Comparison of ENCODE assay signal across 8 cellular contexts in the genomic region with DNA sequence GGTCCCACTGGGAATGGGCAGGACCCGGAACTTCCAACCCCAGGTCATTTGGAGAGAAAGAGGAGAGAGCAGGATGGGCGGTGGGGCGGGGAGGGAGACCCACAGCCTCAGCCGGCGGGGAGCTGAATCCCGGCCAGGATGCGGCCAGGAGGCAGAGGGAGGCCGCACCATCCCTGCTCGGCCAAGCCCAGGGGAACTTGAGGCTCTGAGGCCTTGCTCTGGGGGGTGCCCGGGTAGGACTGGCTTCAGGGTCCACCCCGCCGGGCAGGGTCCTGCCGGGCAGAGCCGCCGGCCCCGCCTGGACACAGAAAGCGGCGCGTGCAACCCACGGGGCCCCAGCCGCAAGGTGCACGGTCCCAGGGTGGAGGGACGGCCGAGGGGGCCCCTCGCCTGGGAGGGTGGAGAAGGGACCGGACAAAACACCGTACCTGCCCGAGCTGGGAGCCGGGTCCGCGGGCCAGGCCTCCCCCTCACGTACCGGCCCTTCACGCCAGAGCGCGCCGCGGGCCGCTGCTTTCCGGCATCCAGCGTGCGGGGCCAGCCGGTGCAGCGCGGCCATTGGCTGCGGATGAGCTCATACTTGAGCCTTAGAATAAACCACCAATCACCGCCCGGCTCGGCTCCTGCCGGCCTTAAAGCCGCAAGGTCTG. TPM values are rescaled to one million over a fixed set of nuclear protein-coding genes. Genes with fewer than 3 reads are reported as not detected.
DNase-seq lines count a peak whose midpoint lies in the region; ATAC-seq and TF ChIP-seq lines count a peak whose summit lies in the region.

A gene with protein sequence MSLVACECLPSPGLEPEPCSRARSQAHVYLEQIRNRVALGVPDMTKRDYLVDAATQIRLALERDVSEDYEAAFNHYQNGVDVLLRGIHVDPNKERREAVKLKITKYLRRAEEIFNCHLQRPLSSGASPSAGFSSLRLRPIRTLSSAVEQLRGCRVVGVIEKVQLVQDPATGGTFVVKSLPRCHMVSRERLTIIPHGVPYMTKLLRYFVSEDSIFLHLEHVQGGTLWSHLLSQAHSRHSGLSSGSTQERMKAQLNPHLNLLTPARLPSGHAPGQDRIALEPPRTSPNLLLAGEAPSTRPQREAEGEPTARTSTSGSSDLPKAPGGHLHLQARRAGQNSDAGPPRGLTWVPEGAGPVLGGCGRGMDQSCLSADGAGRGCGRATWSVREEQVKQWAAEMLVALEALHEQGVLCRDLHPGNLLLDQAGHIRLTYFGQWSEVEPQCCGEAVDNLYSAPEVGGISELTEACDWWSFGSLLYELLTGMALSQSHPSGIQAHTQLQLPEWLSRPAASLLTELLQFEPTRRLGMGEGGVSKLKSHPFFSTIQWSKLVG (minus strand): TSS at position 509 of the 650 bp plus-strand sequence. CDS start 1,719 bp downstream, outside the sequence.

- DNase-seq in AG09309 (ENCODE audit: low read depth) (no peak), GM19238 (ENCODE audit: insufficient read length, low spot score) (peak; percentile 88), NCI-H748 (lab: John Stamatoyannopoulos, UW; ENCODE audit: unreplicated experiment) (peak; percentile 92), lung (ENCODE audit: low spot score) (peak; percentile 77)
- peak; percentile 15 to 49 for DNase-seq in activated CD8-positive, alpha-beta memory T cell treated with anti-CD3 and anti-CD28 coated beads for 1 hour (ENCODE audit: extremely low read depth in 1 of 2, low read depth in 1 of 2)
- DNase-seq in effector memory CD4-positive, alpha-beta T cell = peak in 2 of 3 donors; percentile 47 to 56
- DNase-seq in stimulated activated CD4-positive, alpha-beta T cell treated with anti-CD3 and anti-CD28 coated beads, TNF-alpha, amount 100 ng/mL, for 24 hours (ENCODE audit: low read depth in 3 of 3) = peak; percentile 52 to 74 (median 61)

- H3K9me3 ChIP-seq in effector memory CD4-positive, alpha-beta T cell (ENCODE audit: control insufficient read depth, low read length) = no peaks in the 10 kb centered on the region
- H3K9me3 ChIP-seq in lung (ENCODE audit: control insufficient read depth in 2 of 2, insufficient read depth in 1 of 2, low read length in 1 of 2) = no peaks in the 10 kb centered on the region

- H3K27me3 ChIP-seq in effector memory CD4-positive, alpha-beta T cell (replicated peaks; ENCODE audit: control insufficient read depth, insufficient read depth, low read length, poor library complexity, severe bottlenecking) = no peaks in the 10 kb centered on the region
- H3K27me3 ChIP-seq in lung (ENCODE audit: control insufficient read depth, insufficient read depth) = no peaks in the 10 kb centered on the region

- H3K36me3 ChIP-seq in effector memory CD4-positive, alpha-beta T cell (ENCODE audit: control insufficient read depth, insufficient read depth, low read length) = no peaks in the 10 kb centered on the region
- H3K36me3 ChIP-seq in lung (ENCODE audit: control insufficient read depth in 2 of 2, insufficient read depth in 2 of 2, low read length in 2 of 2) = no peaks in the 10 kb centered on the region

- 8 to 10% methylated on average over 48 to 51 of the region's 51 CpGs for WGBS in lung, 2 donors

- H3K4me3 ChIP-seq in AG09309 (ENCODE audit: control insufficient read depth, low read depth, low read length) (peak within 1 kb of the TSS; percentile 41), lung (peak within 1 kb of the TSS; percentile 64)
- peak within 1 kb of the TSS; percentile 56 for H3K4me3 ChIP-seq in effector memory CD4-positive, alpha-beta T cell (ENCODE audit: insufficient read depth, low read depth, low read length, poor library complexity, severe bottlenecking)

- peak; percentile 86 for ATAC-seq in HG03460 (IDR thresholded peaks at IDR 0.05; ENCODE audit: unreplicated experiment)
- ATAC-seq in lung (ENCODE audit: insufficient read depth, low FRiP score) = peak; percentile 92

- no peaks in the 10 kb centered on the region for H3K4me1 ChIP-seq in effector memory CD4-positive, alpha-beta T cell (ENCODE audit: control insufficient read depth, insufficient read depth, low read length, poor library complexity, severe bottlenecking)
- peaks cover 0 to 4% of the 10 kb centered on the region in 2 donors for H3K4me1 ChIP-seq in lung (ENCODE audit: control insufficient read depth in 2 of 2, insufficient read depth in 2 of 2, low read length in 2 of 2)

- TF ChIP-seq CTCF in AG09309 (IDR thresholded peaks at IDR 0.05; ENCODE audit: control insufficient read depth, insufficient read depth, low read depth, low read length, missing control alignments) = no peak
- TF ChIP-seq CTCF in lung (IDR thresholded peaks at IDR 0.05; ENCODE audit: control extremely low read depth, extremely low read depth) = no peak

- H3K27ac ChIP-seq in effector memory CD4-positive, alpha-beta T cell (ENCODE audit: insufficient read depth, low read length, poor library complexity, severe bottlenecking) = no peak within 1 kb of the TSS
- H3K27ac ChIP-seq in lung (ENCODE audit: low read depth in 1 of 2, low read length in 1 of 2) = peak within 1 kb of the TSS in 1 of 2 donors; percentile 26

RNA-seq across cellular contexts. Expression of the gene that starts here (rescaled TPM):
- 10 to 100 TPM in 1 of 2 donors, 1 to 10 TPM in 1; 2.2 to 13.0 TPM for total RNA-seq in lung
- 1 to 10 TPM; 2.3 to 6.3 TPM for polyA plus RNA-seq in lung
